Comparison of ENCODE assay signal across 13 cellular contexts in the genomic region with DNA sequence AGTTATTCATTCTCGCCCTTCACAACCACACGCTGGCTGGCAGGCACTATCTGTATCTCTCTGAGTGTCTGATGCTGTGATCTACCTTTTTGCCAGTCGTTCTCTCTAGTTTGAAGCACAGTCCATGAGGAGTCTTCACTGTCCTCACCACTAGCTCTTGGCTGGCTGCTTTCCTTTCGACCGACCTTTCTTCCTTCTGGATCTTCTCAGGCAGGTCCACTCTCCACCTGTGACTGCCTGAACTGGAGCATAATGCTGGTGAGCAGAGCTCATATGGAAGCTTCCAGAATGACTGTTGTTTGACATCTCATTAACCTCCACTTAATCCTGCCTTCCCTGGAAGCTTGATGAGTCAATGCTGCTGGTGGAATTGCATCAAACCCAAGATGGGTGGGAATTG.
DNase-seq lines count a peak whose midpoint lies in the region; ATAC-seq and TF ChIP-seq lines count a peak whose summit lies in the region.
"Had no signal": no experiment of that assay in that cellular context is flagged by ENCODE, and none has a peak within 500 bp of the region (broad histone marks: within the 10 kb centered on the region; RNA-seq: fewer than 3 reads in every experiment).

No MANE protein-coding gene starts in this region.

- intact Hi-C loops in sciatic nerve (cut with DNase I) = no loop called here
- intact Hi-C loops in upper lobe of right lung (cut with DNase I) = no loop called here
- intact Hi-C loops in left colon (cut with DNase I, micrococcal nuclease) = no loop called here

- no peaks in the 10 kb centered on the region for H3K4me1 Mint-ChIP-seq in activated CD8-positive, alpha-beta memory T cell treated with anti-CD3 and anti-CD28 coated beads, Interleukin-2, amount 10 ng/mL, durations not matched to agents 7 days and 5 days
- H3K4me1 Mint-ChIP-seq: CD4-positive, CD25-positive, alpha-beta regulatory T cell had no signal

- no peak for ATAC-seq in activated CD8-positive, alpha-beta memory T cell treated with anti-CD3 and anti-CD28 coated beads, Interleukin-2, amount 10 ng/mL, durations not matched to agents 7 days and 5 days
- ATAC-seq in sciatic nerve (no peak), upper lobe of right lung (no peak), left colon (no peak)

- H3K9me3 ChIP-seq in upper lobe of right lung = no peaks in the 10 kb centered on the region

- H3K36me3 Mint-ChIP-seq in activated CD8-positive, alpha-beta memory T cell treated with anti-CD3 and anti-CD28 coated beads, Interleukin-2, amount 10 ng/mL, durations not matched to agents 7 days and 5 days = no peaks in the 10 kb centered on the region
- H3K36me3 Mint-ChIP-seq: CD4-positive, CD25-positive, alpha-beta regulatory T cell had no signal

- DNase-seq in activated CD8-positive, alpha-beta memory T cell treated with anti-CD3 and anti-CD28 coated beads, Interleukin-2, amount 50 U/mL, for 48 hours = peak; percentile 17
- no peak for DNase-seq in activated CD8-positive, alpha-beta memory T cell treated with anti-CD3 and anti-CD28 coated beads, Interleukin-2, amount 10 ng/mL, durations not matched to agents 7 days and 5 days
- DNase-seq in fibroblast of mammary gland (ENCODE audit: low read depth) (peak; percentile 2), sciatic nerve (ENCODE audit: low spot score) (peak; percentile 12), upper lobe of right lung (no peak), UCSD-AML1 (lab: John Stamatoyannopoulos, UW; ENCODE audit: unreplicated experiment) (no peak), left colon (no peak)
- DNase-seq: ACHN; CD4-positive, CD25-positive, alpha-beta regulatory T cell; DMS53; GF-D8; HCEC 1CT had no signal

- H3K4me3 Mint-ChIP-seq in activated CD8-positive, alpha-beta memory T cell treated with anti-CD3 and anti-CD28 coated beads, Interleukin-2, amount 10 ng/mL, durations not matched to agents 7 days and 5 days = no peak overlapping the region
- H3K4me3 Mint-ChIP-seq: CD4-positive, CD25-positive, alpha-beta regulatory T cell had no signal

- CTCF ChIA-PET in activated CD8-positive, alpha-beta memory T cell treated with anti-CD3 and anti-CD28 coated beads, Interleukin-2, amount 10 ng/mL, durations not matched to agents 7 days and 5 days (lab: Charles Lee) = no interaction called here

- peaks cover 45% of the 10 kb centered on the region for H3K27me3 Mint-ChIP-seq in activated CD8-positive, alpha-beta memory T cell treated with anti-CD3 and anti-CD28 coated beads, Interleukin-2, amount 10 ng/mL, durations not matched to agents 7 days and 5 days

- H3K27me3 ChIP-seq in upper lobe of right lung = peaks cover 15% of the 10 kb centered on the region
- H3K27me3 ChIP-seq: BLaER1 treated with 17β-estradiol and CSF1 and Interleukin-3, amounts not matched to agents 10 nM and 100 nM had no signal

- H3K9me3 Mint-ChIP-seq in activated CD8-positive, alpha-beta memory T cell treated with anti-CD3 and anti-CD28 coated beads, Interleukin-2, amount 10 ng/mL, durations not matched to agents 7 days and 5 days (ENCODE audit: low read depth) = no peaks in the 10 kb centered on the region

- peaks cover 5% of the 10 kb centered on the region for H3K4me1 ChIP-seq in upper lobe of right lung
- H3K4me1 ChIP-seq: BLaER1 treated with 17β-estradiol and CSF1 and Interleukin-3, amounts not matched to agents 10 nM and 100 nM had no signal

- no peak overlapping the region for H3K27ac ChIP-seq in upper lobe of right lung
- H3K27ac ChIP-seq: BLaER1 treated with 17β-estradiol and CSF1 and Interleukin-3, amounts not matched to agents 10 nM and 100 nM had no signal

- TF ChIP-seq CTCF in fibroblast of mammary gland (conservative IDR thresholded peaks at IDR 0.05; ENCODE audit: control insufficient read depth, insufficient read depth, low read depth, low read length) (no peak), upper lobe of right lung (IDR thresholded peaks at IDR 0.05) (no peak)

- no peaks in the 10 kb centered on the region for H3K36me3 ChIP-seq in upper lobe of right lung
- H3K36me3 ChIP-seq: BLaER1 treated with 17β-estradiol and CSF1 and Interleukin-3, amounts not matched to agents 10 nM and 100 nM had no signal

- H3K27ac Mint-ChIP-seq in activated CD8-positive, alpha-beta memory T cell treated with anti-CD3 and anti-CD28 coated beads, Interleukin-2, amount 10 ng/mL, durations not matched to agents 7 days and 5 days = no peak overlapping the region
- H3K27ac Mint-ChIP-seq: CD4-positive, CD25-positive, alpha-beta regulatory T cell had no signal

- no peak overlapping the region for H3K4me3 ChIP-seq in fibroblast of mammary gland (ENCODE audit: control insufficient read depth, low read depth, low read length)
- H3K4me3 ChIP-seq in upper lobe of right lung = no peak overlapping the region
- H3K4me3 ChIP-seq: BLaER1 treated with 17β-estradiol and CSF1 and Interleukin-3, amounts not matched to agents 10 nM and 100 nM had no signal

Comparison
In these comparisons a context has a peak if more than half of its experiments do, and no peak if none do; other contexts are left out.
1. DNase-seq: peak in activated CD8-positive, alpha-beta memory T cell treated with anti-CD3 and anti-CD28 coated beads, Interleukin-2, amount 50 U/mL, for 48 hours (single experiment), fibroblast of mammary gland (single experiment) and sciatic nerve (single experiment); none in activated CD8-positive, alpha-beta memory T cell treated with anti-CD3 and anti-CD28 coated beads, Interleukin-2, amount 10 ng/mL, durations not matched to agents 7 days and 5 days (single experiment), upper lobe of right lung (single experiment), UCSD-AML1 (single experiment) and left colon (0 of 2).